8 cellular contexts compared by ENCODE assay signal in genomic region chr1:8026153-8026975, GRCh38. TPM values are rescaled to one million over a fixed set of nuclear protein-coding genes. Genes with fewer than 3 reads are reported as not detected.
DNase-seq lines count a peak whose midpoint lies in the region; ATAC-seq lines count a peak whose summit lies in the region.

Gene ERRFI1 (minus strand): TSS chr1:8026309. CDS start chr1:8015619, 10,690 bp downstream.

- H3K9ac ChIP-seq in BLaER1, result peak within 1 kb of the TSS; percentile 74
- peak within 1 kb of the TSS; percentile 94 for H3K9ac ChIP-seq in NT2/D1 (ENCODE audit: insufficient read length, low read depth)
- peak within 1 kb of the TSS; percentile 61 to 94 for H3K9ac ChIP-seq in mucosa of rectum (ENCODE audit: low read depth in 1 of 2, low read length in 2 of 2)

- H3K36me3 ChIP-seq in BLaER1, result no peaks in the 10 kb centered on the region
- H3K36me3 ChIP-seq in NT2/D1 (ENCODE audit: insufficient read depth, insufficient read length, low read length), result no peaks in the 10 kb centered on the region
- no peaks in the 10 kb centered on the region for H3K36me3 ChIP-seq in esophagus (ENCODE audit: control insufficient read depth in 2 of 2, insufficient read depth in 2 of 2, low read length in 1 of 2)
- H3K36me3 ChIP-seq in mucosa of rectum (ENCODE audit: control insufficient read depth in 2 of 2, insufficient read depth in 2 of 2, low read length in 2 of 2), result no peaks in the 10 kb centered on the region

- H3K27me3 Mint-ChIP-seq in activated T-cell treated with anti-CD3 and anti-CD28 coated beads, Interleukin-2, amount 50 U/mL, for 72 hours (ENCODE audit: low read depth), result peaks cover 69% of the 10 kb centered on the region

- H3K4me1 Mint-ChIP-seq in activated T-cell treated with anti-CD3 and anti-CD28 coated beads, Interleukin-2, amount 50 U/mL, for 72 hours (ENCODE audit: low read depth), result peaks cover 12% of the 10 kb centered on the region

- H4K20me1 ChIP-seq in BLaER1, result peaks cover 12% of the 10 kb centered on the region

- H3K4me1 ChIP-seq in BLaER1 (peaks cover 10% of the 10 kb centered on the region; the same call in 1 of the 2 replicates), NT2/D1 (ENCODE audit: insufficient read depth, insufficient read length) (peaks cover 4% of the 10 kb centered on the region), esophagus (ENCODE audit: control insufficient read depth in 2 of 2, insufficient read depth in 2 of 2, low read length in 1 of 2) (peaks cover 0 to 7% of the 10 kb centered on the region in 2 donors), mucosa of rectum (ENCODE audit: control insufficient read depth in 2 of 2, insufficient read depth in 2 of 2, low read length in 2 of 2) (peaks cover 16 to 46% of the 10 kb centered on the region in 2 donors)

- peak within 1 kb of the TSS; percentile 97 for H3K4me2 ChIP-seq in BLaER1

- peak; percentile 79 for ATAC-seq in GM19395 (IDR thresholded peaks at IDR 0.05; ENCODE audit: unreplicated experiment)
- ATAC-seq in activated T-cell treated with anti-CD3 and anti-CD28 coated beads, Interleukin-2, amount 50 U/mL, for 72 hours (replicated peaks in 1 of 2), result peak; percentile 97

- peak within 1 kb of the TSS; percentile 73 for H3K4me3 ChIP-seq in BLaER1
- peak within 1 kb of the TSS; percentile 86 for H3K4me3 ChIP-seq in NT2/D1 (ENCODE audit: insufficient read length, low read depth)
- H3K4me3 ChIP-seq in esophagus (ENCODE audit: low read depth in 1 of 2, low read length in 2 of 2), result peak within 1 kb of the TSS; percentile 70 to 79
- peak within 1 kb of the TSS; percentile 71 to 83 for H3K4me3 ChIP-seq in mucosa of rectum (ENCODE audit: low read length in 2 of 2)

- H3K27ac Mint-ChIP-seq in activated T-cell treated with anti-CD3 and anti-CD28 coated beads, Interleukin-2, amount 50 U/mL, for 72 hours, result peak within 1 kb of the TSS; percentile 68

- WGBS in esophagus, 2 donors, result 3 to 6% methylated on average over 92 to 98 of the region's 98 CpGs

- peak within 1 kb of the TSS; percentile 84 to 90 for H3K4me3 Mint-ChIP-seq in activated T-cell treated with anti-CD3 and anti-CD28 coated beads, Interleukin-2, amount 50 U/mL, for 72 hours

- H3K27ac ChIP-seq in BLaER1, result peak within 1 kb of the TSS; percentile 49; the same call in 1 of the 2 replicates
- peak within 1 kb of the TSS; percentile 79 to 85 for H3K27ac ChIP-seq in esophagus (ENCODE audit: low read depth in 2 of 2, low read length in 1 of 2)
- peak within 1 kb of the TSS; percentile 73 to 74 for H3K27ac ChIP-seq in mucosa of rectum (ENCODE audit: low read depth in 2 of 2, low read length in 2 of 2)

- H3K9me3 ChIP-seq in BLaER1 (no peaks in the 10 kb centered on the region), NT2/D1 (ENCODE audit: insufficient read depth, low read length) (no peaks in the 10 kb centered on the region), esophagus (ENCODE audit: control insufficient read depth in 2 of 2, insufficient read depth in 1 of 2, low read depth in 1 of 2, low read length in 1 of 2) (no peaks in the 10 kb centered on the region), mucosa of rectum (ENCODE audit: control insufficient read depth in 2 of 2, low read length in 2 of 2) (no peaks in the 10 kb centered on the region)

- DNase-seq in HK-2 (ENCODE audit: unreplicated experiment) (peak; percentile 97), NT2/D1 (ENCODE audit: low read depth, low spot score) (peak; percentile 81)
- peak; percentile 93 for DNase-seq in activated T-cell treated with anti-CD3 and anti-CD28 coated beads, Interleukin-2, amount 50 U/mL, for 72 hours
- peak; percentile 81 for DNase-seq in stimulated activated CD8-positive, alpha-beta memory T cell treated with anti-CD3 and anti-CD28 coated beads, Interleukin-4, amount 100 ng/mL, for 24 hours (ENCODE audit: low read depth)

- H3K36me3 Mint-ChIP-seq in activated T-cell treated with anti-CD3 and anti-CD28 coated beads, Interleukin-2, amount 50 U/mL, for 72 hours (ENCODE audit: insufficient read depth in 2 of 2), result peaks cover 5 to 9% of the 10 kb centered on the region in 2 donors

- H3K9me3 Mint-ChIP-seq in activated T-cell treated with anti-CD3 and anti-CD28 coated beads, Interleukin-2, amount 50 U/mL, for 72 hours, result peaks cover 0 to 3% of the 10 kb centered on the region in 2 donors

- H3K27me3 ChIP-seq in BLaER1 (peaks cover 30% of the 10 kb centered on the region), NT2/D1 (ENCODE audit: insufficient read depth, insufficient read length) (peaks cover 5% of the 10 kb centered on the region), esophagus (ENCODE audit: control insufficient read depth in 1 of 2, insufficient read depth in 2 of 2, low read length in 2 of 2) (no peaks in the 10 kb centered on the region), mucosa of rectum (ENCODE audit: control insufficient read depth in 2 of 2, insufficient read depth in 2 of 2, low read length in 2 of 2) (peaks cover 0 to 2% of the 10 kb centered on the region in 2 donors)

RNA-seq across cellular contexts. Expression of gene ERRFI1, which starts in this region (rescaled TPM):
- total RNA-seq in activated T-cell treated with anti-CD3 and anti-CD28 coated beads, Interleukin-2, amount 50 U/mL, for 72 hours, result 1 to 10 TPM; 2.6 to 3.3 TPM
- polyA plus RNA-seq in esophagus, result 10 to 100 TPM; 18.2 to 21.3 TPM

Comparison
In these comparisons a context has a peak if more than half of its experiments do, and no peak if none do; other contexts are left out.
1. Peak in every context shown above with its lines: DNase-seq, ATAC-seq, H3K4me3 ChIP-seq and H3K27ac ChIP-seq.